Comparison of ENCODE assay signal across 29 cellular contexts in the genomic region with DNA sequence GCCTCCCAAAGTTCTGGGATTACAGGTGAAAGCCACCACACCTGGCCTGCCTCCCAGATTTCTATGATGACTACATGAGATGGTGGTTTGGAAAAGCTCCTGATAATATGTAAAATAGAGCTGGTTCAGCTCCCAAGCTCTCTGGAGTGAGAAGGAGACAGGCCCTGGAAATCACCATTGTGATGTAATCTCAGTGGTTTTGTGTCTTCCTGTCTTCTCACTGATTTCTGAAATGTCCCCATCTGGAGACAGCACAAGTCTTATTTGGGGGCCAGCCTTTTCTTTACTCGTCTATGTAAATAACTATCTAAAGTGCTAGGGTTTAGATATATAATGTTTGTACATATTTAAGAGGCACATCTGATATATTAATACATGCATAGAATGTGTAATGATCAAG.
"Had no signal": no experiment of that assay in that cellular context is flagged by ENCODE, and none has a peak within 500 bp of the region (broad histone marks: within the 10 kb centered on the region; RNA-seq: fewer than 3 reads in every experiment).

No MANE protein-coding gene starts in this region.

- H3K4me2 ChIP-seq: hepatocyte, smooth muscle cell had no signal

- DNase-seq: activated B cell treated with CpG ODN at 0.5 μM for 24 hours; activated CD4-positive, alpha-beta T cell treated with anti-CD3 and anti-CD28 coated beads for 36 hours; activated CD4-positive, alpha-beta T cell treated with anti-CD3 and anti-CD28 coated beads, Interleukin-2, amount 50 U/mL, for 48 hours; activated CD8-positive, alpha-beta memory T cell treated with anti-CD3 and anti-CD28 coated beads, Interleukin-2, amount 50 U/mL, for 48 hours; activated naive CD4-positive, alpha-beta T cell; activated T-cell treated with anti-CD3 and anti-CD28 coated beads, Interleukin-2, amount 50 U/mL, for 4 hours; adrenal gland; brain microvascular endothelial cell; caudate nucleus; effector memory CD4-positive, alpha-beta T cell; foreskin melanocyte; glutamatergic neuron; immature natural killer cell; lower lobe of right lung; mesendoderm; naive B cell; occipital lobe; sigmoid colon; stimulated activated CD4-positive, alpha-beta T cell treated with anti-CD3 and anti-CD28 coated beads, Interleukin-15, amount 100 ng/mL, for 24 hours; stimulated activated CD8-positive, alpha-beta memory T cell treated with anti-CD3 and anti-CD28 coated beads, Interleukin-4, amount 100 ng/mL, for 48 hours; stimulated activated naive B cell treated with anti-CD40 and anti-IgM and Interleukin-4, amounts not matched to agents 10 μg/mL and 1 μg/mL and 100 μg/mL, for 72 hours; testis; trophoblast cell had no signal

- H3K36me3 ChIP-seq: adrenal gland, ascending aorta, brain microvascular endothelial cell, lower lobe of right lung, sigmoid colon, vagina had no signal

- H3K27me3 ChIP-seq: adrenal gland, ascending aorta, brain microvascular endothelial cell, sigmoid colon, testis, vagina had no signal

- ATAC-seq: activated CD4-positive, alpha-beta T cell treated with anti-CD3 and anti-CD28 coated beads for 36 hours; activated T-cell treated with anti-CD3 and anti-CD28 coated beads, Interleukin-2, amount 50 U/mL, for 4 hours; esophagus mucosa; left lobe of liver; lower lobe of right lung; stimulated activated naive B cell treated with anti-CD40 and anti-IgM and Interleukin-4, amounts not matched to agents 10 μg/mL and 1 μg/mL and 100 μg/mL, for 72 hours had no signal

- H3K79me2 ChIP-seq: hepatocyte had no signal

- H3K9me3 ChIP-seq: adrenal gland, ascending aorta, lower lobe of right lung, sigmoid colon, testis, vagina had no signal

- H3K27ac ChIP-seq: adrenal gland, ascending aorta, brain microvascular endothelial cell, hepatocyte, lower lobe of right lung, sigmoid colon, testis, vagina had no signal

- H2AFZ ChIP-seq: hepatocyte had no signal

- H3K4me3 ChIP-seq: adrenal gland, ascending aorta, hepatocyte, lower lobe of right lung, sigmoid colon, smooth muscle cell, testis, vagina had no signal

- H3K4me1 ChIP-seq: adrenal gland, ascending aorta, lower lobe of right lung, sigmoid colon, testis, vagina had no signal
